ENCODE assay signal across 8 cellular contexts in the genomic region with DNA sequence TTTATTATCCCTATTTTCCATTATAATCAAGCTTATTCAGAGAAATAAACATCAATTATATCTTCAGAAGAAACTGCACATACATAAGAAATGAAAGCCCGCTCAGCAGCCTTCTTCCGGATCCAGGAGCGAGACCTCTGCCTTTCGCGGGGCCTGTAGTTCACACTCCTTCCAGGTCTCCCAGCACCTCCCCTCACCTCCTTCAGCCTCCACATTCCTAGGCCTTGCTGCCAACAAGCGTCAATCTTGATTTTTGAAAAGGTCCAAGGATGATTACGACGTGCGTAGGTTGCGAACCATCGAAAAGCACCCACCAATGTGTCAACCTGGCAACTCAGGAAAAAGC. TPM values are rescaled to one million over a fixed set of nuclear protein-coding genes. Genes with fewer than 3 reads are reported as not detected.
DNase-seq lines count a peak whose midpoint lies in the region; ATAC-seq, FAIRE-seq and TF ChIP-seq lines count a peak whose summit lies in the region.

No MANE protein-coding gene starts in this region.

- 69 to 71% methylated on average over 11 of the region's 11 CpGs for WGBS in tibial nerve, 2 donors

- H3K27ac Mint-ChIP-seq in activated CD4-positive, alpha-beta T cell treated with anti-CD3 and anti-CD28 coated beads, Interleukin-2, amount 10 ng/mL, durations not matched to agents 7 days and 5 days = peak overlapping the region; percentile 64
- no peak overlapping the region for H3K27ac Mint-ChIP-seq in activated T-cell treated with anti-CD3 and anti-CD28 coated beads, Interleukin-2, amount 50 U/mL, for 72 hours

- TF ChIP-seq CTCF in kidney (IDR thresholded peaks at IDR 0.05; ENCODE audit: borderline replicate concordance, extremely low read depth, insufficient read depth) = no peak
- no peak for TF ChIP-seq CTCF in tibial nerve (IDR thresholded peaks at IDR 0.05)

- H3K36me3 ChIP-seq in kidney (ENCODE audit: control insufficient read depth in 1 of 2, insufficient read depth in 2 of 2, low read length in 2 of 2) (no peaks in the 10 kb centered on the region), tibial nerve (no peaks in the 10 kb centered on the region)

- H3K4me3 Mint-ChIP-seq in activated CD4-positive, alpha-beta T cell treated with anti-CD3 and anti-CD28 coated beads, Interleukin-2, amount 10 ng/mL, durations not matched to agents 7 days and 5 days = peak overlapping the region; percentile 100
- peak overlapping the region; percentile 90 to 99 for H3K4me3 Mint-ChIP-seq in activated T-cell treated with anti-CD3 and anti-CD28 coated beads, Interleukin-2, amount 50 U/mL, for 72 hours

- H3K4me1 Mint-ChIP-seq in activated CD4-positive, alpha-beta T cell treated with anti-CD3 and anti-CD28 coated beads, Interleukin-2, amount 10 ng/mL, durations not matched to agents 7 days and 5 days = peaks cover 30% of the 10 kb centered on the region
- peaks cover 31% of the 10 kb centered on the region for H3K4me1 Mint-ChIP-seq in activated T-cell treated with anti-CD3 and anti-CD28 coated beads, Interleukin-2, amount 50 U/mL, for 72 hours (ENCODE audit: low read depth)

- DNase-seq in activated CD4-positive, alpha-beta T cell treated with anti-CD3 and anti-CD28 coated beads, Interleukin-2, amount 10 ng/mL, durations not matched to agents 7 days and 5 days = no peak
- DNase-seq in activated CD4-positive, alpha-beta T cell treated with anti-CD3 and anti-CD28 coated beads for 48 hours = no peak
- DNase-seq in activated T-cell treated with anti-CD3 and anti-CD28 coated beads, Interleukin-2, amount 50 U/mL, for 72 hours = no peak
- DNase-seq in kidney (no peak), tibial nerve (ENCODE audit: low spot score in 2 of 2) (no peak)
- DNase-seq in NK-92 treated with Interleukin-12 subunit alpha and Interleukin-12 subunit beta, amount 100 ng/mL, for 24 hours (lab: John Stamatoyannopoulos, UW) = no peak
- no peak for DNase-seq in stimulated activated CD4-positive, alpha-beta T cell treated with anti-CD3 and anti-CD28 coated beads, Interleukin-4, amount 100 ng/mL, for 24 hours

- H3K27ac ChIP-seq in kidney (ENCODE audit: low read depth in 2 of 2, low read length in 2 of 2) (no peak overlapping the region), tibial nerve (peak overlapping the region in 2 of 4 donors; percentile 84 to 91)

- peaks cover 8% of the 10 kb centered on the region for H3K36me3 Mint-ChIP-seq in activated CD4-positive, alpha-beta T cell treated with anti-CD3 and anti-CD28 coated beads, Interleukin-2, amount 10 ng/mL, durations not matched to agents 7 days and 5 days (ENCODE audit: low read depth)
- peaks cover 2% of the 10 kb centered on the region in 2 donors for H3K36me3 Mint-ChIP-seq in activated T-cell treated with anti-CD3 and anti-CD28 coated beads, Interleukin-2, amount 50 U/mL, for 72 hours (ENCODE audit: insufficient read depth in 2 of 2)

- H3K4me1 ChIP-seq in kidney (ENCODE audit: control insufficient read depth in 1 of 2, insufficient read depth in 1 of 2, low read depth in 1 of 2, low read length in 2 of 2) (peaks cover 4 to 7% of the 10 kb centered on the region in 2 donors), tibial nerve (peaks cover 0 to 40% (median 21%) of the 10 kb centered on the region in 4 donors)

- CTCF ChIA-PET in activated CD4-positive, alpha-beta T cell treated with anti-CD3 and anti-CD28 coated beads, Interleukin-2, amount 10 ng/mL, durations not matched to agents 7 days and 5 days (lab: Charles Lee) = interaction anchor here (0.6 kb wide), 1 partner anchor 1921 kb away, joined by 3 read pairs; no protein-coding TSS in a partner anchor

- H3K9me3 ChIP-seq in kidney (ENCODE audit: control insufficient read depth in 1 of 2, low read length in 2 of 2) (no peaks in the 10 kb centered on the region), tibial nerve (no peaks in the 10 kb centered on the region)

- intact Hi-C loops in kidney (cut with DNase I) = no loop called here

- peak in 1 of 2 donors; percentile 7 for ATAC-seq in activated T-cell treated with anti-CD3 and anti-CD28 coated beads, Interleukin-2, amount 50 U/mL, for 72 hours (replicated peaks in 1 of 2)
- ATAC-seq in GM19397 (IDR thresholded peaks at IDR 0.05; ENCODE audit: unreplicated experiment) = no peak

- no peaks in the 10 kb centered on the region for H3K9me3 Mint-ChIP-seq in activated CD4-positive, alpha-beta T cell treated with anti-CD3 and anti-CD28 coated beads, Interleukin-2, amount 10 ng/mL, durations not matched to agents 7 days and 5 days
- H3K9me3 Mint-ChIP-seq in activated T-cell treated with anti-CD3 and anti-CD28 coated beads, Interleukin-2, amount 50 U/mL, for 72 hours = no peaks in the 10 kb centered on the region

- peak overlapping the region; percentile 68 to 83 for H3K4me3 ChIP-seq in kidney (ENCODE audit: low read length in 2 of 2)
- H3K4me3 ChIP-seq in tibial nerve = peak overlapping the region; percentile 66 to 99 (median 98)

- TF ChIP-seq EP300 in tibial nerve (IDR thresholded peaks at IDR 0.05) = no peak

- H3K9ac ChIP-seq in kidney (ENCODE audit: low read length in 2 of 2) = peak overlapping the region in 1 of 2 donors; percentile 72

- no peak for FAIRE-seq in kidney (lab: Jason Lieb, UNC)

- POLR2A ChIA-PET in activated CD4-positive, alpha-beta T cell treated with anti-CD3 and anti-CD28 coated beads, Interleukin-2, amount 10 ng/mL, durations not matched to agents 7 days and 5 days (lab: Charles Lee) = no interaction called here

- H3K27me3 Mint-ChIP-seq in activated CD4-positive, alpha-beta T cell treated with anti-CD3 and anti-CD28 coated beads, Interleukin-2, amount 10 ng/mL, durations not matched to agents 7 days and 5 days = no peaks in the 10 kb centered on the region
- no peaks in the 10 kb centered on the region for H3K27me3 Mint-ChIP-seq in activated T-cell treated with anti-CD3 and anti-CD28 coated beads, Interleukin-2, amount 50 U/mL, for 72 hours (ENCODE audit: low read depth)

- H3K27me3 ChIP-seq in tibial nerve = no peaks in the 10 kb centered on the region

- TF ChIP-seq POLR2A in tibial nerve (IDR thresholded peaks at IDR 0.05) = no peak

RNA-seq across cellular contexts. Expression of gene KIDINS220, which starts 0.4 kb away (rescaled TPM):
- 10 to 100 TPM; 36.3 TPM for total RNA-seq in activated CD4-positive, alpha-beta T cell treated with anti-CD3 and anti-CD28 coated beads, Interleukin-2, amount 10 ng/mL, durations not matched to agents 7 days and 5 days
- total RNA-seq in activated T-cell treated with anti-CD3 and anti-CD28 coated beads, Interleukin-2, amount 50 U/mL, for 72 hours = 10 to 100 TPM; 31.4 to 39.6 TPM
- 56.6 TPM for total RNA-seq in kidney
- 12.3 TPM for polyA plus RNA-seq in kidney (ENCODE audit: insufficient read depth, low read depth, low replicate concordance)
- total RNA-seq in tibial nerve = 100 to 1,000 TPM in 3 of 4 donors, 10 to 100 TPM in 1; 80.1 to 131 (median 109) TPM
